8 cellular contexts compared by ENCODE assay signal in the genomic region with DNA sequence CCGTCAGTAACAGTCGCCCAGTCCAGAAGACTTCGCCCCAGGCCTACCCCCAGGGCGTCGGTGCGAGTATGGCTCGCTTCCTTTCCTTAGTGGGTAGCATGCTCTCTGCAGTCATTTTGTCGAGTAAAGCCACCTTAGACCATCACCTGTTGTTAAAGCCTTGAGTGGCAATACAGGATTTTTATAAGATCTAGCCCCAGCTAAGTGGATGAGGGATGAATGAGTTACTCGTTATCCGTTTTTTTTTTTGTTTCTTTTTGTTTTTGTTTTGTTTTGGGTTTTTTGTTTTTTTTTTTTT. TPM values are rescaled to one million over a fixed set of nuclear protein-coding genes. Genes with fewer than 3 reads are reported as not detected.
DNase-seq lines count a peak whose midpoint lies in the region; ATAC-seq, FAIRE-seq and TF ChIP-seq lines count a peak whose summit lies in the region.

No MANE protein-coding gene starts in this region.

- TF ChIP-seq POLR2A in GM12891 (IDR thresholded peaks at IDR 0.05; ENCODE audit: low read depth, low read length) = peak; percentile 72; the same call in 1 of the 2 replicates

- H3K36me3 ChIP-seq in SJSA1 = peaks cover 39% of the 10 kb centered on the region

- H3K27me3 ChIP-seq in SJSA1 (replicated peaks) = no peaks in the 10 kb centered on the region

- peaks cover 13% of the 10 kb centered on the region for H3K4me1 ChIP-seq in SJSA1 (replicated peaks)

- H3K4me3 ChIP-seq in SJSA1 = peak overlapping the region; percentile 81
- H3K4me3 ChIP-seq in fibroblast of mammary gland (ENCODE audit: control insufficient read depth, low read depth, low read length) = peak overlapping the region; percentile 41
- peak overlapping the region; percentile 35 for H3K4me3 ChIP-seq in skeletal muscle cell (ENCODE audit: low read depth, low read length)

- no peaks in the 10 kb centered on the region for H3K9me3 ChIP-seq in SJSA1 (replicated peaks)

- TF ChIP-seq CTCF in fibroblast of mammary gland (conservative IDR thresholded peaks at IDR 0.05; ENCODE audit: control insufficient read depth, insufficient read depth, low read depth, low read length) = no peak

- DNase-seq in GM12891 (ENCODE audit: insufficient read length, low spot score) (no peak), SJSA1 (ENCODE audit: low read depth in 1 of 2, low spot score in 2 of 2) (no peak), fibroblast of mammary gland (ENCODE audit: low read depth) (no peak), skeletal muscle cell (ENCODE audit: low read depth) (no peak), occipital lobe (lab: John Stamatoyannopoulos, UW) (no peak), ureter (ENCODE audit: low spot score) (no peak)

- no peak overlapping the region for H3K27ac ChIP-seq in SJSA1

- ATAC-seq in HG03280 (IDR thresholded peaks at IDR 0.05; ENCODE audit: unreplicated experiment) (no peak), HG03045 (IDR thresholded peaks at IDR 0.05; ENCODE audit: unreplicated experiment) (no peak)

- FAIRE-seq in GM12891 (lab: Jason Lieb, UNC) = no peak

TF ChIP-seq in GM12891, 5 proteins besides CTCF, POLR2A, EP300 and RAD21:
- TF ChIP-seq TAF1 (IDR thresholded peaks at IDR 0.05; ENCODE audit: low read depth, low read length) (no peak), POU2F2 (IDR thresholded peaks at IDR 0.05; ENCODE audit: low read depth, low read length) (no peak; the same call in 1 of the 2 replicates), POLR2AphosphoS5 (IDR thresholded peaks at IDR 0.05; ENCODE audit: low read depth, low read length) (no peak; the same call in none of the 2 replicates), PAX5 (IDR thresholded peaks at IDR 0.05; ENCODE audit: insufficient read depth, low read length, severe bottlenecking) (no peak), SPI1 (IDR thresholded peaks at IDR 0.05; ENCODE audit: low read depth, low read length) (no peak)

RNA-seq across cellular contexts. Expression of gene KLHL11, which starts 0.3 kb away (rescaled TPM):
- polyA plus RNA-seq in GM12891 (2012; ENCODE audit: low read depth, missing spikeins) = 1.7 TPM
- 27.4 and 31.2 TPM in 2 replicates for total RNA-seq in SJSA1 (2014; rRNA removed; shearing (Covaris generic))
- 74.9 TPM for total RNA-seq in occipital lobe
- 15.6 TPM for total RNA-seq in ureter

RNA-seq across cellular contexts. Expression of gene KLHL10, which starts 27.9 kb away (rescaled TPM):
- 0.13 TPM for polyA plus RNA-seq in GM12891 (2012; ENCODE audit: low read depth, missing spikeins)
- total RNA-seq in SJSA1 (2014; rRNA removed; shearing (Covaris generic)) = not detected in 2 replicates
- total RNA-seq in occipital lobe = not detected
- 0.44 TPM for total RNA-seq in ureter

RNA-seq across cellular contexts. Expression of gene NT5C3B, which starts 29.5 kb away (rescaled TPM):
- 24.8 TPM for polyA plus RNA-seq in GM12891 (2012; ENCODE audit: low read depth, missing spikeins)
- total RNA-seq in SJSA1 (2014; rRNA removed; shearing (Covaris generic)) = 54.7 and 84.9 TPM in 2 replicates
- total RNA-seq in occipital lobe (85.8 TPM), ureter (36.3 TPM)

RNA-seq across cellular contexts. Expression of gene FKBP10, which starts 52.7 kb away (rescaled TPM):
- polyA plus RNA-seq in GM12891 (2012; ENCODE audit: low read depth, missing spikeins) = 1.1 TPM
- 81.4 and 90.2 TPM in 2 replicates for total RNA-seq in SJSA1 (2014; rRNA removed; shearing (Covaris generic))
- total RNA-seq in occipital lobe = 11.2 TPM
- 42.0 TPM for total RNA-seq in ureter

RNA-seq across cellular contexts. Expression of gene ACLY, which starts 53.2 kb away (rescaled TPM):
- polyA plus RNA-seq in GM12891 (2012; ENCODE audit: low read depth, missing spikeins) = 62.1 TPM
- 77.0 and 122 TPM in 2 replicates for total RNA-seq in SJSA1 (2014; rRNA removed; shearing (Covaris generic))
- 118 TPM for total RNA-seq in occipital lobe
- total RNA-seq in ureter = 94.2 TPM
